1 cellular context compared by ENCODE assay signal in the genomic region with DNA sequence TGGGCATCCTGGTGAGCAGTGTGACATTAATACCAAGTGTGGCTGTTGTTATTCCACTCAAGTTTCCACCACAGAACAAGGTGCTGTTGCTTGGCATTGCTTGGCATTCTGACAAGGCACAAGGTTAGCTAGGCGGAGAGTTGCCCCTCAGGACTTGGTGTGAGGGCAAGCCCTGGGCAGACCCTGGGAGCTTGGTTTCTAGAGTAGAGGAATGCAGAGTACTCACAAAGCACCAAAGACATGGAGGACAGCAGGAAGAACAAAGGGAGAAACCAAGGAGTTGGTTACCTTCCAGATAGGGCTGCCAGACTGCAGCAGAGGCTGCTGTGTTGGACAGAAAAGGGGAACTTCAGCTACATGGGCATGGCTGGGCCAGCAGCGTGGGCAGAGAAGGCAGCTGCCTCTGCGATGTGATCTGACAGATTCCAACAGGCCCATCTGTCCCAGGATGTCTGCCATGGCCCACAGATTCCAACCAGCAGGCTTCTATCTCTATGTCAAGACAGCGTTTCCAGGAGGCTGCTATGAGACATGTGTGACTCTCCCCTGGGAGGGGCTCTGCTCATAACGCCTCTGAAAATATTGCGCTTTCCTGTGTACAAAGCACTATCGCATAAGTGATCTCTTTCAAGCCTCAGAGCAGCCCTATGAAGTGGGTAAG.
TF ChIP-seq lines count a peak whose summit lies in the region.

No MANE protein-coding gene starts in this region.

TF ChIP-seq in WTC11, 78 proteins besides CTCF, POLR2A, EP300 and RAD21 (continued from another document):
- TF ChIP-seq FOXP4 (CRISPR knock-in tag; IDR thresholded peaks at IDR 0.05): no peak
